9 cellular contexts compared by ENCODE assay signal in genomic region chr5:170861295-170861854, GRCh38. TPM values are rescaled to one million over a fixed set of nuclear protein-coding genes. Genes with fewer than 3 reads are reported as not detected.
DNase-seq lines count a peak whose midpoint lies in the region; ATAC-seq, FAIRE-seq and TF ChIP-seq lines count a peak whose summit lies in the region.
"Had no signal": no experiment of that assay in that cellular context is flagged by ENCODE, and none has a peak within 500 bp of the region (broad histone marks: within the 10 kb centered on the region; RNA-seq: fewer than 3 reads in every experiment).

No MANE protein-coding gene starts in this region.

- H3K4me3 ChIP-seq in astrocyte (ENCODE audit: insufficient read depth, low read depth, low read length): no peak overlapping the region
- H3K4me3 ChIP-seq in iPS-18a (ENCODE audit: low read length): peak overlapping the region; percentile 41
- H3K4me3 ChIP-seq in skin epidermis: peak overlapping the region in 5 of 7 experiments; percentile 37 to 48 (median 41)

- DNase-seq in HEK293T (ENCODE audit: extremely low spot score) (no peak), astrocyte (ENCODE audit: low read depth) (no peak), cortex of kidney (lab: John Stamatoyannopoulos, UW) (no peak)
- no peak for DNase-seq in activated naive CD4-positive, alpha-beta T cell treated with anti-CD3 and anti-CD28 coated beads, Interleukin-2, amount 50 U/mL, for 16 hours
- DNase-seq: stimulated activated naive CD4-positive, alpha-beta T cell treated with Interleukin-2 at 50 U/mL for 16 hours had no signal

- H3K4me1 Mint-ChIP-seq in astrocyte (ENCODE audit: low read depth, unreplicated experiment): peaks cover 19% of the 10 kb centered on the region

- H4K20me1 ChIP-seq in astrocyte (ENCODE audit: insufficient read depth, low read length): peaks cover 16% of the 10 kb centered on the region

- no peaks in the 10 kb centered on the region for H3K27me3 ChIP-seq in astrocyte (ENCODE audit: insufficient read depth, low read length)
- peaks cover 16% of the 10 kb centered on the region for H3K27me3 ChIP-seq in iPS-18a (ENCODE audit: control insufficient read depth, insufficient read depth, low read length)

- H3K9me3 ChIP-seq in astrocyte (ENCODE audit: insufficient read depth, low read depth, low read length) (peaks cover 4% of the 10 kb centered on the region), iPS-18a (ENCODE audit: control insufficient read depth, low read depth, low read length) (peaks cover 11% of the 10 kb centered on the region)

- H3K9me3 Mint-ChIP-seq in astrocyte (ENCODE audit: unreplicated experiment): peaks cover 13% of the 10 kb centered on the region

- no peak for ATAC-seq in HG03159 (IDR thresholded peaks at IDR 0.05; ENCODE audit: unreplicated experiment)
- no peak for ATAC-seq in GM21528 (IDR thresholded peaks at IDR 0.05; ENCODE audit: low FRiP score, unreplicated experiment)

- no peaks in the 10 kb centered on the region for H3K27me3 Mint-ChIP-seq in astrocyte (ENCODE audit: low read depth, unreplicated experiment)

- no peak overlapping the region for H2AFZ ChIP-seq in astrocyte (ENCODE audit: low read depth, low read length)

- H3K36me3 ChIP-seq in astrocyte (ENCODE audit: insufficient read depth, low read length) (no peaks in the 10 kb centered on the region), iPS-18a (ENCODE audit: control insufficient read depth, low read depth, low read length) (no peaks in the 10 kb centered on the region)

- H3K4me1 ChIP-seq in astrocyte (ENCODE audit: insufficient read depth, low read length) (peaks cover 14% of the 10 kb centered on the region), iPS-18a (ENCODE audit: control insufficient read depth, low read depth, low read length) (peaks cover 9% of the 10 kb centered on the region)

- H3K4me3 Mint-ChIP-seq in astrocyte (ENCODE audit: unreplicated experiment): peak overlapping the region; percentile 82

- CTCF ChIA-PET in HEK293T (lab: Yijun Ruan, JAX): no interaction called here

- H3K79me2 ChIP-seq in astrocyte (ENCODE audit: insufficient read depth, low read length): peaks cover 34% of the 10 kb centered on the region

- H3K4me2 ChIP-seq in astrocyte (ENCODE audit: low read length): no peak overlapping the region

- peak overlapping the region; percentile 81 for H3K27ac Mint-ChIP-seq in astrocyte (ENCODE audit: unreplicated experiment)

- POLR2A ChIA-PET in HEK293T (lab: Yijun Ruan, JAX): no interaction called here

- H3K27ac ChIP-seq in astrocyte (ENCODE audit: low read depth, low read length): no peak overlapping the region
- no peak overlapping the region for H3K27ac ChIP-seq in iPS-18a (ENCODE audit: low read length)
- no peak overlapping the region for H3K27ac ChIP-seq in skin epidermis

- H3K36me3 Mint-ChIP-seq in astrocyte (ENCODE audit: low read depth, unreplicated experiment): no peaks in the 10 kb centered on the region

- FAIRE-seq in astrocyte (lab: Jason Lieb, UNC): no peak

- H3K9ac ChIP-seq in astrocyte (ENCODE audit: low read length) (no peak overlapping the region), iPS-18a (ENCODE audit: low read length) (no peak overlapping the region)

- no peak for TF ChIP-seq CTCF in astrocyte (IDR thresholded peaks at IDR 0.05; ENCODE audit: insufficient read depth, low read depth, low read length)

TF ChIP-seq in HEK293T, 16 proteins besides CTCF, POLR2A, EP300 and RAD21:
- TF ChIP-seq FOXM1 (IDR thresholded peaks at IDR 0.05; ENCODE audit: borderline replicate concordance) (0 out of 2 replicates have a peak, but pooled peaks have one; percentile 1), BHLHE40 (IDR thresholded peaks at IDR 0.05; ENCODE audit: borderline replicate concordance) (no peak)

RNA-seq across cellular contexts. Expression of gene RANBP17, which starts 0.4 kb away (rescaled TPM):
- 15.9 and 16.2 TPM in 2 replicates for total RNA-seq in astrocyte
